9 cellular contexts compared by ENCODE assay signal in the genomic region with DNA sequence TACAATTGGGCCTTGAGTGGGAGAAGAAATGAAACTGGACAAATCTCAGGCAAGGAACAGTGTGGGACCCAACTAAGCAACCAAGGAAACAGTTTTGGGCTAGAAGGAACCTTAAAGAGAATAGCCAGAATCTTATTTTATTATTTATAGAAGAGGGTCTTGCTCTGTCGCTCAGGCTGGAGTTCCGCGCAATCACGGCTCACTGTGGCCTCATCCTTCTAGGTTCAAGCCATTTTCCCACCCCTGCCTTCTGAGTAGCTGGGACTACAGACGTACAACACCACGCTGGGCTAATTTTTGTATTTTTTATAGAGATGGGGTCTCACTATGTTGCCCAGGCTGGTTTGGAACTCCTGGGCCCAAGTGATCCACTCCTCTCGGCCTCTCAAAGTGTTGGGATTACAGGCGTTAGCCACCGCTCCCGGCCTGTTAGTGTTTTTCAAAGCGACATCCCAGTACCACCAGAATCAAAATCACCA. TPM values are rescaled to one million over a fixed set of nuclear protein-coding genes. Genes with fewer than 3 reads are reported as not detected.
DNase-seq lines count a peak whose midpoint lies in the region; ATAC-seq and TF ChIP-seq lines count a peak whose summit lies in the region.
"Had no signal": no experiment of that assay in that cellular context is flagged by ENCODE, and none has a peak within 500 bp of the region (broad histone marks: within the 10 kb centered on the region; RNA-seq: fewer than 3 reads in every experiment).

No MANE protein-coding gene starts in this region.

- H3K27me3 ChIP-seq in A673 (replicated peaks; ENCODE audit: insufficient read depth, low read depth, low read length, poor library complexity) (no peaks in the 10 kb centered on the region), brain microvascular endothelial cell (replicated peaks) (no peaks in the 10 kb centered on the region)
- H3K27me3 ChIP-seq in naive thymus-derived CD4-positive, alpha-beta T cell (ENCODE audit: control insufficient read depth in 2 of 2, insufficient read depth in 2 of 2, low read length in 2 of 2) = no peaks in the 10 kb centered on the region

- no peak for TF ChIP-seq CTCF in A673 (conservative IDR thresholded peaks at IDR 0.05; ENCODE audit: low read depth, low read length)
- no peak for TF ChIP-seq CTCF in brain microvascular endothelial cell (IDR thresholded peaks at IDR 0.05; ENCODE audit: low read depth, low read length, missing control alignments)

- no peaks in the 10 kb centered on the region for H3K36me3 Mint-ChIP-seq in IgD-negative memory B cell
- H3K36me3 Mint-ChIP-seq in naive thymus-derived CD4-positive, alpha-beta T cell = peaks cover 0 to 21% (median 0%) of the 10 kb centered on the region in 5 donors

- intact Hi-C loops in A673 (cut with micrococcal nuclease; ENCODE audit: unreplicated experiment) = no loop called here
- intact Hi-C loops in naive thymus-derived CD4-positive, alpha-beta T cell (cut with micrococcal nuclease) = loop anchor here (2.0 to 10.0 kb wide), 3 partner anchors 711 to 1551 kb away; a partner anchor contains a TSS

- peak overlapping the region; percentile 72 for H3K4me3 ChIP-seq in A673 (ENCODE audit: low read depth, low read length, poor library complexity, severe bottlenecking)
- H3K4me3 ChIP-seq in brain microvascular endothelial cell (ENCODE audit: low read depth, low read length) = peak overlapping the region; percentile 76
- H3K4me3 ChIP-seq in naive thymus-derived CD4-positive, alpha-beta T cell (ENCODE audit: low read length) = peak overlapping the region; percentile 54

- peak overlapping the region; percentile 92 for H3K27ac ChIP-seq in A673 (ENCODE audit: low read depth, low read length, poor library complexity, severe bottlenecking)
- H3K27ac ChIP-seq in brain microvascular endothelial cell = no peak overlapping the region
- peak overlapping the region; percentile 73 for H3K27ac ChIP-seq in naive thymus-derived CD4-positive, alpha-beta T cell (ENCODE audit: low read depth, low read length)

- POLR2A ChIA-PET in A673 (lab: Charles Lee; ENCODE audit: low non-redundant PET) = no interaction called here
- POLR2A ChIA-PET in naive thymus-derived CD4-positive, alpha-beta T cell (lab: Charles Lee) = interaction anchor here (2.2 to 4.5 kb wide), 2 partner anchors 25 to 33 kb away, joined by 17 to 42 read pairs; a partner anchor contains a TSS

- peak overlapping the region; percentile 89 to 96 (median 94) for H3K4me3 Mint-ChIP-seq in IgD-negative memory B cell
- H3K4me3 Mint-ChIP-seq in naive thymus-derived CD4-positive, alpha-beta T cell = peak overlapping the region; percentile 85 to 98 (median 91)

- BruUV-seq in A673 (replicated peaks; lab: Mats Ljungman, UMichigan) = no TSS peak

- H3K27ac Mint-ChIP-seq in IgD-negative memory B cell = peak overlapping the region in 2 of 3 donors; percentile 39 to 43
- peak overlapping the region; percentile 48 to 94 (median 88) for H3K27ac Mint-ChIP-seq in naive thymus-derived CD4-positive, alpha-beta T cell

- H3K36me3 ChIP-seq in A673 (ENCODE audit: insufficient read depth, low read length, poor library complexity, severe bottlenecking) (peaks cover 21% of the 10 kb centered on the region), brain microvascular endothelial cell (replicated peaks) (no peaks in the 10 kb centered on the region)
- peaks cover 0 to 4% (median 0%) of the 10 kb centered on the region in 3 experiments for H3K36me3 ChIP-seq in naive thymus-derived CD4-positive, alpha-beta T cell (ENCODE audit: control insufficient read depth in 2 of 3, insufficient read depth in 3 of 3, low read length in 3 of 3)

- H3K4me1 ChIP-seq in A673 (ENCODE audit: insufficient read depth, low read length, poor library complexity, severe bottlenecking) = peaks cover 7% of the 10 kb centered on the region
- peaks cover 32 to 34% of the 10 kb centered on the region in 2 donors for H3K4me1 ChIP-seq in naive thymus-derived CD4-positive, alpha-beta T cell (ENCODE audit: control insufficient read depth in 2 of 2, insufficient read depth in 2 of 2, low read length in 2 of 2)

- DNase-seq in A673 (ENCODE audit: low spot score) = no peak
- DNase-seq in brain microvascular endothelial cell = no peak
- DNase-seq in naive thymus-derived CD4-positive, alpha-beta T cell = no peak
- DNase-seq in NCI-H1105 treated with DMSO at 0.1 percent for 48 hours (lab: John Stamatoyannopoulos, UW) = no peak
- DNase-seq in NCI-H1930 (lab: John Stamatoyannopoulos, UW) = no peak
- no peak for DNase-seq in hypothalamus (lab: John Stamatoyannopoulos, UW)

- no peak for ATAC-seq in naive thymus-derived CD4-positive, alpha-beta T cell
- no peak for ATAC-seq in GM18519 (IDR thresholded peaks at IDR 0.05; ENCODE audit: low FRiP score, unreplicated experiment)

- H3K9me3 ChIP-seq in A673 (ENCODE audit: low read depth, low read length, poor library complexity, severe bottlenecking) = no peaks in the 10 kb centered on the region
- no peaks in the 10 kb centered on the region for H3K9me3 ChIP-seq in naive thymus-derived CD4-positive, alpha-beta T cell (ENCODE audit: control insufficient read depth in 2 of 3, low read length in 3 of 3)

- CTCF ChIA-PET in A673 (lab: Charles Lee) = no interaction called here
- CTCF ChIA-PET in naive thymus-derived CD4-positive, alpha-beta T cell (lab: Charles Lee) = no interaction called here

- no peaks in the 10 kb centered on the region for H3K27me3 Mint-ChIP-seq in IgD-negative memory B cell
- H3K27me3 Mint-ChIP-seq in naive thymus-derived CD4-positive, alpha-beta T cell = no peaks in the 10 kb centered on the region

- H3K9me3 Mint-ChIP-seq in IgD-negative memory B cell = no peaks in the 10 kb centered on the region
- no peaks in the 10 kb centered on the region for H3K9me3 Mint-ChIP-seq in naive thymus-derived CD4-positive, alpha-beta T cell

- H3K4me1 Mint-ChIP-seq in IgD-negative memory B cell = peaks cover 33 to 51% (median 39%) of the 10 kb centered on the region in 3 donors
- H3K4me1 Mint-ChIP-seq in naive thymus-derived CD4-positive, alpha-beta T cell = peaks cover 36 to 75% (median 58%) of the 10 kb centered on the region in 7 donors

- in situ Hi-C loops in brain microvascular endothelial cell (cut with HindIII; ENCODE audit: low pct_ligation_motif_present, low sequenced_read_pairs) = no loop called here

RNA-seq across cellular contexts. Expression of a gene that starts 0.7 kb away (rescaled TPM):
- total RNA-seq in A673 (2021) = 61.3 and 65.2 TPM in 2 replicates
- 6.8 TPM for polyA plus RNA-seq in IgD-negative memory B cell
- 10 to 100 TPM in 3 of 5 experiments, 1 to 10 TPM in 2; 6.6 to 62.1 (median 12.4) TPM for total RNA-seq in naive thymus-derived CD4-positive, alpha-beta T cell
- 1 to 10 TPM; 7.7 to 8.5 TPM for polyA plus RNA-seq in naive thymus-derived CD4-positive, alpha-beta T cell

RNA-seq across cellular contexts. Expression of a gene that starts 1.6 kb away (rescaled TPM):
- 43.2 and 45.4 TPM in 2 replicates for total RNA-seq in A673 (2021)
- 10.9 TPM for polyA plus RNA-seq in IgD-negative memory B cell
- 10 to 100 TPM in 4 of 5 experiments, 1 to 10 TPM in 1; 8.5 to 37.3 (median 21.8) TPM for total RNA-seq in naive thymus-derived CD4-positive, alpha-beta T cell
- 10 to 100 TPM in 1 of 2 donors, 1 to 10 TPM in 1; 8.1 to 22.4 TPM for polyA plus RNA-seq in naive thymus-derived CD4-positive, alpha-beta T cell

RNA-seq across cellular contexts. Expression of a gene that starts 25.7 kb away (rescaled TPM):
- 33.6 and 34.9 TPM in 2 replicates for total RNA-seq in A673 (2021)
- polyA plus RNA-seq in IgD-negative memory B cell = 7.8 TPM
- 10 to 100 TPM; 16.9 to 32.1 (median 27.0) TPM for total RNA-seq in naive thymus-derived CD4-positive, alpha-beta T cell
- polyA plus RNA-seq in naive thymus-derived CD4-positive, alpha-beta T cell = 10 to 100 TPM in 1 of 2 donors, 1 to 10 TPM in 1; 7.5 to 28.2 TPM

RNA-seq across cellular contexts. Expression of a gene that starts 26.0 kb away (rescaled TPM):
- total RNA-seq in A673 (2021) = 0.33 TPM in 1 of 2 replicates, not detected in the other
- polyA plus RNA-seq in IgD-negative memory B cell = 1.1 TPM
- total RNA-seq in naive thymus-derived CD4-positive, alpha-beta T cell = under 1 TPM in 4 of 5 experiments, not detected in 1; 0.13 to 0.57 (median 0.33) TPM
- polyA plus RNA-seq in naive thymus-derived CD4-positive, alpha-beta T cell = 1 to 10 TPM; 3.1 to 8.8 TPM
- total RNA-seq: subcutaneous adipose tissue had no signal

RNA-seq across cellular contexts. Expression of a gene that starts 33.9 kb away (rescaled TPM):
- total RNA-seq in A673 (2021) = 632 and 654 TPM in 2 replicates
- polyA plus RNA-seq in IgD-negative memory B cell = 1,765 TPM
- total RNA-seq in naive thymus-derived CD4-positive, alpha-beta T cell = 100 to 1,000 TPM; 358 to 676 (median 553) TPM
- polyA plus RNA-seq in naive thymus-derived CD4-positive, alpha-beta T cell = 1,000 to 10,000 TPM; 1,664 to 2,070 TPM
